Comparison of ENCODE assay signal across 8 cellular contexts in genomic region chr3:179651687-179652466, GRCh38. TPM values are rescaled to one million over a fixed set of nuclear protein-coding genes. Genes with fewer than 3 reads are reported as not detected.
A peak's percentile ranks its signal among the peaks of the same experiment; 100 is the strongest.
DNase-seq lines count a peak whose midpoint lies in the region; ATAC-seq and TF ChIP-seq lines count a peak whose summit lies in the region.

No MANE protein-coding gene starts in this region.

- TF ChIP-seq CTCF in MCF 10A (IDR thresholded peaks at IDR 0.05; ENCODE audit: unreplicated experiment): no peak

- peak overlapping the region; percentile 82 for H3K27ac Mint-ChIP-seq in MCF 10A (ENCODE audit: low read depth, unreplicated experiment)

- TF ChIP-seq POLR2A in GM18505 (IDR thresholded peaks at IDR 0.05; ENCODE audit: borderline replicate concordance, extremely low read depth, insufficient read depth, insufficient read length): no peak

- peak overlapping the region; percentile 85 for H3K4me3 Mint-ChIP-seq in MCF 10A (ENCODE audit: unreplicated experiment)

- peaks cover 11% of the 10 kb centered on the region for H3K4me1 ChIP-seq in ACC112 (ENCODE audit: control insufficient read depth, insufficient read depth, low read length, unreplicated experiment)
- peaks cover 15% of the 10 kb centered on the region for H3K4me1 ChIP-seq in HUES6 (ENCODE audit: control insufficient read depth, insufficient read depth, low read length)
- H3K4me1 ChIP-seq in mucosa of stomach (ENCODE audit: control insufficient read depth, insufficient read depth, low read length): peaks cover 9% of the 10 kb centered on the region

- H3K4me1 Mint-ChIP-seq in MCF 10A (ENCODE audit: insufficient read depth, unreplicated experiment): peaks cover 5% of the 10 kb centered on the region

- intact Hi-C loops in MCF 10A (cut with micrococcal nuclease): loop anchor here (5.0 kb wide), 1 partner anchor 110 kb away; no protein-coding TSS in a partner anchor

- peaks cover 2% of the 10 kb centered on the region for H3K36me3 Mint-ChIP-seq in MCF 10A (ENCODE audit: insufficient read depth, unreplicated experiment)

- H3K9me3 ChIP-seq in HUES6 (ENCODE audit: control insufficient read depth, insufficient read depth, low read depth, low read length) (no peaks in the 10 kb centered on the region), mucosa of stomach (ENCODE audit: control insufficient read depth, low read length) (no peaks in the 10 kb centered on the region)

- DNase-seq in MCF 10A (ENCODE audit: unreplicated experiment): no peak
- no peak for DNase-seq in activated CD8-positive, alpha-beta memory T cell treated with anti-CD3 and anti-CD28 coated beads for 24 hours

- no peaks in the 10 kb centered on the region; the same call in 1 of the 2 replicates for H3K36me3 ChIP-seq in ACC112 (ENCODE audit: insufficient read depth, low read length)
- H3K36me3 ChIP-seq in HUES6 (ENCODE audit: control insufficient read depth, insufficient read depth, low read length): no peaks in the 10 kb centered on the region
- H3K36me3 ChIP-seq in mucosa of stomach (ENCODE audit: control insufficient read depth, insufficient read depth, low read length): no peaks in the 10 kb centered on the region

- peaks cover 30% of the 10 kb centered on the region for H3K79me2 ChIP-seq in ACC112 (ENCODE audit: control insufficient read depth, insufficient read depth, low read length, unreplicated experiment)

- no peak for ATAC-seq in GM18505 (IDR thresholded peaks at IDR 0.05; ENCODE audit: unreplicated experiment)
- ATAC-seq in HG02852 (IDR thresholded peaks at IDR 0.05; ENCODE audit: unreplicated experiment): no peak
- ATAC-seq in HG02610 (IDR thresholded peaks at IDR 0.05; ENCODE audit: unreplicated experiment): no peak

- peak overlapping the region; percentile 66 for H3K9ac ChIP-seq in HUES6 (ENCODE audit: low read length)
- peak overlapping the region; percentile 64 for H3K9ac ChIP-seq in mucosa of stomach (ENCODE audit: low read length)

- H2AFZ ChIP-seq in ACC112 (ENCODE audit: low read length, unreplicated experiment): peak overlapping the region; percentile 90

- CTCF ChIA-PET in MCF 10A (lab: Yijun Ruan, JAX): no interaction called here

- BruUV-seq in MCF 10A (replicated peaks; lab: Mats Ljungman, UMichigan): no TSS peak

- H3K4me3 ChIP-seq in ACC112 (ENCODE audit: low read depth, low read length): peak overlapping the region; percentile 98
- H3K4me3 ChIP-seq in HUES6 (ENCODE audit: low read depth, low read length): peak overlapping the region; percentile 100
- no peak overlapping the region for H3K4me3 ChIP-seq in mucosa of stomach (ENCODE audit: low read length)

- peak overlapping the region; percentile 67; the same call in 1 of the 2 replicates for H3K27ac ChIP-seq in ACC112 (ENCODE audit: low read depth, low read length)
- H3K27ac ChIP-seq in HUES6 (ENCODE audit: low read depth, low read length): no peak overlapping the region; the same call in 1 of the 2 replicates

- H3K27me3 Mint-ChIP-seq in MCF 10A (ENCODE audit: insufficient read depth, unreplicated experiment): no peaks in the 10 kb centered on the region

- no peaks in the 10 kb centered on the region for H3K27me3 ChIP-seq in ACC112 (ENCODE audit: insufficient read depth, low read length)
- no peaks in the 10 kb centered on the region for H3K27me3 ChIP-seq in HUES6 (ENCODE audit: control insufficient read depth, insufficient read depth, low read length)
- H3K27me3 ChIP-seq in mucosa of stomach (ENCODE audit: control insufficient read depth, insufficient read depth, low read length): no peaks in the 10 kb centered on the region

- no peaks in the 10 kb centered on the region for H3K9me3 Mint-ChIP-seq in MCF 10A (ENCODE audit: unreplicated experiment)

- POLR2A ChIA-PET in MCF 10A (lab: Yijun Ruan, JAX): interaction anchor here (0.7 to 2.8 kb wide), 4 partner anchors 23 to 118 kb away, joined by 3 to 20 read pairs (median 3); partner anchors contain the start of genes MRPL47 and NDUFB5

RNA-seq across cellular contexts. Expression of gene USP13, which starts 1.0 kb away (rescaled TPM):
- total RNA-seq in MCF 10A (2022): 9.7 and 11.6 TPM in 2 replicates

RNA-seq across cellular contexts. Expression of gene NDUFB5, which starts 47.3 kb away (rescaled TPM):
- total RNA-seq in MCF 10A (2022): 88.2 and 115 TPM in 2 replicates

RNA-seq across cellular contexts. Expression of gene MRPL47, which starts 47.4 kb away (rescaled TPM):
- total RNA-seq in MCF 10A (2022): 58.3 and 63.4 TPM in 2 replicates
